8 cellular contexts compared by ENCODE assay signal in the genomic region with DNA sequence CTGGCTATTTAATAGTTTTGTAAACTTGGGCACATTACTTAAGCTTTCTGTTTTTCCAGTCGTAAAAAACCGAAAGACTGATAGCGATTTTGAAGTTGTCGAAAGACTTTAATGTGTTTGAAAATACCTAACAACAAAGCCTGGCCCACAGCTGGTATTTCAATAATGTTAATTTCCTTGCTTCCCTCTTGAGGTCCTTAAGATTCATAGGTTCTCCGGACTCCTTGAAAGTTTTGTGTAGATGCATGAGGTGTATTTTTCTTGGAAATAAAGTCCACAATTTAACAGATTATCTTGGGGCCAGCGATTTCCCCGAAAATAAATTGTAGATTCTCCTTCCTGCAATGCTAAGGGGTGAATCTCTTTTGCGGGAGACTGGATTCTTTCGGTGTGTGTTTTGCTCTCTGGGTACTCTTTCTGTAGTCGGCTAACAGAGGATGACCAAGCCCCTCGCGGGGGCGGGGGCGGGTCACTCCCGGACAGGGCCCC. TPM values are rescaled to one million over a fixed set of nuclear protein-coding genes. Genes with fewer than 3 reads are reported as not detected.
DNase-seq lines count a peak whose midpoint lies in the region; ATAC-seq, FAIRE-seq and TF ChIP-seq lines count a peak whose summit lies in the region.

No MANE protein-coding gene starts in this region.

- H3K27me3 Mint-ChIP-seq in CD8-positive, alpha-beta memory T cell: peaks cover 0 to 3% of the 10 kb centered on the region in 2 donors

- H3K27ac Mint-ChIP-seq in CD8-positive, alpha-beta memory T cell: peak overlapping the region; percentile 81 to 98 (median 91)

- ATAC-seq in pancreas: no peak
- no peak for ATAC-seq in left lobe of liver
- no peak for ATAC-seq in GM18502 (IDR thresholded peaks at IDR 0.05; ENCODE audit: poor library complexity, unreplicated experiment)

- H3K79me2 ChIP-seq in PC-9 (ENCODE audit: low read depth): peaks cover 42% of the 10 kb centered on the region

- peaks cover 0 to 35% (median 5%) of the 10 kb centered on the region in 3 donors for H3K36me3 Mint-ChIP-seq in CD8-positive, alpha-beta memory T cell

- H3K4me1 Mint-ChIP-seq in CD8-positive, alpha-beta memory T cell: peaks cover 30 to 40% (median 35%) of the 10 kb centered on the region in 3 donors

- intact Hi-C loops in PC-9 (cut with micrococcal nuclease; ENCODE audit: unreplicated experiment): loop anchor here (1.0 kb wide), 2 partner anchors 87 to 93 kb away; a partner anchor contains a TSS
- intact Hi-C loops in pancreas (cut with DNase I): no loop called here

- H3K36me3 ChIP-seq in CD8-positive, alpha-beta memory T cell (ENCODE audit: insufficient read depth, low read length): peaks cover 17% of the 10 kb centered on the region
- H3K36me3 ChIP-seq in PC-9 (ENCODE audit: low read depth) (peaks cover 13% of the 10 kb centered on the region), pancreas (peaks cover 0 to 24% (median 3%) of the 10 kb centered on the region in 3 donors)

- WGBS in pancreas, 2 donors: 11% methylated on average over 15 of the region's 15 CpGs

- H3K9me3 ChIP-seq in CD8-positive, alpha-beta memory T cell (ENCODE audit: low read length): no peaks in the 10 kb centered on the region
- H3K9me3 ChIP-seq in PC-9 (ENCODE audit: insufficient read depth, low read depth) (no peaks in the 10 kb centered on the region), pancreas (no peaks in the 10 kb centered on the region)

- no peaks in the 10 kb centered on the region for H3K27me3 ChIP-seq in CD8-positive, alpha-beta memory T cell (ENCODE audit: insufficient read depth, low read length, poor library complexity, severe bottlenecking)
- H3K27me3 ChIP-seq in PC-9 (ENCODE audit: insufficient read depth, low read depth) (no peaks in the 10 kb centered on the region), pancreas (no peaks in the 10 kb centered on the region)

- POLR2A ChIA-PET in CD8-positive, alpha-beta memory T cell (lab: Charles Lee): interaction anchor here (0.7 to 2.1 kb wide), 15 partner anchors 19 to 1011 kb away, joined by 3 to 66 read pairs (median 5); a partner anchor contains a TSS
- POLR2A ChIA-PET in PC-9 (lab: Charles Lee; ENCODE audit: unreplicated experiment): interaction anchor here (0.5 to 1.9 kb wide), 7 partner anchors 18 to 298 kb away, joined by 3 to 45 read pairs (median 19); a partner anchor contains a TSS

- H3K27ac ChIP-seq in CD8-positive, alpha-beta memory T cell (ENCODE audit: low read depth, low read length): peak overlapping the region; percentile 94
- H3K27ac ChIP-seq in PC-9 (peak overlapping the region; percentile 74), epithelial cell of prostate (peak overlapping the region; percentile 91), pancreas (peak overlapping the region; percentile 86 to 96 (median 94))

- peaks cover 14% of the 10 kb centered on the region; the same call in 1 of the 2 replicates for H3F3A ChIP-seq in PC-9 (ENCODE audit: insufficient read depth, low read depth)

- H3K4me1 ChIP-seq in CD8-positive, alpha-beta memory T cell (ENCODE audit: insufficient read depth, low read length): peaks cover 27% of the 10 kb centered on the region
- H3K4me1 ChIP-seq in PC-9 (replicated peaks; ENCODE audit: insufficient read depth) (peaks cover 25% of the 10 kb centered on the region), pancreas (peaks cover 10 to 34% (median 19%) of the 10 kb centered on the region in 3 donors)

- no peaks in the 10 kb centered on the region for H3K9me3 Mint-ChIP-seq in CD8-positive, alpha-beta memory T cell

- H3K4me3 ChIP-seq in CD8-positive, alpha-beta memory T cell (ENCODE audit: low read length): peak overlapping the region; percentile 68
- H3K4me3 ChIP-seq in PC-9 (peak overlapping the region; percentile 82), pancreas (peak overlapping the region; percentile 95 to 98 (median 97))

- H3K4me3 Mint-ChIP-seq in CD8-positive, alpha-beta memory T cell: peak overlapping the region; percentile 89 to 100 (median 97)

- peak overlapping the region; percentile 90 for H2AFZ ChIP-seq in PC-9

- TSS peak; percentile 86 for BruUV-seq in PC-9 (replicated peaks; lab: Mats Ljungman, UMichigan)

- peak overlapping the region; percentile 80 for H3K4me2 ChIP-seq in PC-9

- H3K9me2 ChIP-seq in PC-9 (ENCODE audit: insufficient read depth): no peaks in the 10 kb centered on the region

- CTCF ChIA-PET in CD8-positive, alpha-beta memory T cell (lab: Charles Lee): interaction anchor here (0.7 to 2.3 kb wide), 34 partner anchors 9 to 229 kb away, joined by 3 to 40 read pairs (median 6); a partner anchor contains a TSS
- CTCF ChIA-PET in PC-9 (lab: Charles Lee): interaction anchor here (0.6 to 1.3 kb wide), 9 partner anchors 11 to 141 kb away, joined by 3 to 23 read pairs (median 5); a partner anchor contains a TSS

- TF ChIP-seq CTCF in PC-9 (conservative IDR thresholded peaks at IDR 0.05) (no peak), pancreas (IDR thresholded peaks at IDR 0.05) (no peak)

- no peak for FAIRE-seq in pancreas (lab: Jason Lieb, UNC)

- DNase-seq in CD8-positive, alpha-beta memory T cell: no peak
- DNase-seq in PC-9 (no peak), epithelial cell of prostate (ENCODE audit: low read depth, low spot score) (no peak), pancreas (no peak), left lobe of liver (ENCODE audit: low spot score) (no peak), NCI-H345 treated with DMSO at 0.1 percent for 48 hours (lab: John Stamatoyannopoulos, UW; ENCODE audit: unreplicated experiment) (no peak), DMS 273 treated with DMSO at 0.1 percent for 48 hours (lab: John Stamatoyannopoulos, UW) (no peak)

- peaks cover 26% of the 10 kb centered on the region for H4K20me1 ChIP-seq in PC-9 (ENCODE audit: insufficient read depth)

RNA-seq across cellular contexts. Expression of a gene that starts 0.7 kb away (rescaled TPM):
- 100 to 1,000 TPM in 1 of 2 experiments, 10 to 100 TPM in 1; 98.3 to 105 TPM for total RNA-seq in CD8-positive, alpha-beta memory T cell
- 135 TPM for polyA plus RNA-seq in CD8-positive, alpha-beta memory T cell
- total RNA-seq in PC-9 (2021): 46.4 and 63.4 TPM in 2 replicates
- 10 to 100 TPM; 17.3 to 40.6 (median 23.6) TPM for total RNA-seq in pancreas
- polyA plus RNA-seq in pancreas: 10 to 100 TPM; 19.7 to 28.2 TPM
- 23.1 TPM for total RNA-seq in left lobe of liver
